Comparison of ENCODE assay signal across 13 cellular contexts in the genomic region with DNA sequence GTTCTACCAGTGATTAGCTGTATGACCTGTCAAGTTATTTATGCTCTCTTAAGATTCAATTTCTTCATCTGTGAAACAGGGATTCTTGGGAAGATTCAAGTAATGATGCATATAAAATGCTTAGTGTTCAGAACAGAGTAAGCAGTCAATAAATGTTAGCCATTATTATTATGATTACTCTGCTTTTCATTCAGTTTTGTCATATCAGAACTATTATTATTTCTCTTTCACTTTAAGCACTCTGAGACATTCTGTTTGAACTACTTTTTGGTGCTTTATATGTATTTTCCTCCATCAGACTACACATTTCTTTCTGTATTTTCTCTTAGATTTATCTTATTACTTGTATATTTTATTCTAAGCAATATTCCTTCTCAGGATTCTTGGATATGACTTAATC.
A peak's percentile ranks its signal among the peaks of the same experiment; 100 is the strongest.
DNase-seq lines count a peak whose midpoint lies in the region; ATAC-seq lines count a peak whose summit lies in the region.
"Had no signal": no experiment of that assay in that cellular context is flagged by ENCODE, and none has a peak within 500 bp of the region (broad histone marks: within the 10 kb centered on the region; RNA-seq: fewer than 3 reads in every experiment).

No MANE protein-coding gene starts in this region.

- DNase-seq in activated T-helper 1 cell treated with anti-CD3 and anti-CD28 coated beads, Interleukin-12 subunit alpha, Interleukin-12 subunit beta, Interleukin-2, Interleukin-4 antibody, amounts not matched to agents 30 ng/mL and 10 ng/mL and 1 ng/mL, durations not matched to agents 14 hours and 24 hours and 36 hours (ENCODE audit: low spot score), result no peak
- DNase-seq in NCI-H1092 treated with DMSO at 0.1 percent for 48 hours (lab: John Stamatoyannopoulos, UW), result no peak
- no peak for DNase-seq in MV-4-11 (lab: John Stamatoyannopoulos, UW)
- DNase-seq in T1000 (lab: John Stamatoyannopoulos, UW), result no peak
- DNase-seq in mesenteric fat pad (ENCODE audit: low spot score), result no peak
- DNase-seq: naive B cell, NCI-H510A, right lobe of liver, T-helper 9 cell had no signal

- H3K4me1 Mint-ChIP-seq in activated T-helper 1 cell treated with anti-CD3 and anti-CD28 coated beads, Interleukin-12 subunit alpha, Interleukin-12 subunit beta, Interleukin-2, Interleukin-4 antibody, amounts not matched to agents 30 ng/mL and 10 ng/mL and 1 ng/mL, durations not matched to agents 14 hours and 24 hours and 36 hours (ENCODE audit: low read depth), result peaks cover 14% of the 10 kb centered on the region
- H3K4me1 Mint-ChIP-seq: CD14-positive monocyte had no signal

- intact Hi-C loops in activated T-helper 1 cell treated with anti-CD3 and anti-CD28 coated beads, Interleukin-12 subunit alpha, Interleukin-12 subunit beta, Interleukin-2, Interleukin-4 antibody, amounts not matched to agents 30 ng/mL and 10 ng/mL and 1 ng/mL, durations not matched to agents 14 hours and 24 hours and 36 hours (cut with micrococcal nuclease), result loop anchor here (2.0 to 10.0 kb wide), 4 partner anchors 254 to 1112 kb away; partner anchors contain the start of gene NEDD1

- H3K27ac Mint-ChIP-seq in activated T-helper 1 cell treated with anti-CD3 and anti-CD28 coated beads, Interleukin-12 subunit alpha, Interleukin-12 subunit beta, Interleukin-2, Interleukin-4 antibody, amounts not matched to agents 30 ng/mL and 10 ng/mL and 1 ng/mL, durations not matched to agents 14 hours and 24 hours and 36 hours, result peak overlapping the region; percentile 40
- H3K27ac Mint-ChIP-seq: CD14-positive monocyte had no signal

- ATAC-seq in GM18520 (IDR thresholded peaks at IDR 0.05; ENCODE audit: unreplicated experiment) (peak; percentile 20), GM19467 (IDR thresholded peaks at IDR 0.05; ENCODE audit: unreplicated experiment) (peak; percentile 33), HG03045 (IDR thresholded peaks at IDR 0.05; ENCODE audit: unreplicated experiment) (peak; percentile 26)
- ATAC-seq: right lobe of liver had no signal

- H3K4me3 Mint-ChIP-seq in activated T-helper 1 cell treated with anti-CD3 and anti-CD28 coated beads, Interleukin-12 subunit alpha, Interleukin-12 subunit beta, Interleukin-2, Interleukin-4 antibody, amounts not matched to agents 30 ng/mL and 10 ng/mL and 1 ng/mL, durations not matched to agents 14 hours and 24 hours and 36 hours, result no peak overlapping the region
- H3K4me3 Mint-ChIP-seq: CD14-positive monocyte had no signal

- no peaks in the 10 kb centered on the region for H3K36me3 Mint-ChIP-seq in activated T-helper 1 cell treated with anti-CD3 and anti-CD28 coated beads, Interleukin-12 subunit alpha, Interleukin-12 subunit beta, Interleukin-2, Interleukin-4 antibody, amounts not matched to agents 30 ng/mL and 10 ng/mL and 1 ng/mL, durations not matched to agents 14 hours and 24 hours and 36 hours (ENCODE audit: low read depth)
- H3K36me3 Mint-ChIP-seq: CD14-positive monocyte had no signal

- no peaks in the 10 kb centered on the region for H3K9me3 Mint-ChIP-seq in activated T-helper 1 cell treated with anti-CD3 and anti-CD28 coated beads, Interleukin-12 subunit alpha, Interleukin-12 subunit beta, Interleukin-2, Interleukin-4 antibody, amounts not matched to agents 30 ng/mL and 10 ng/mL and 1 ng/mL, durations not matched to agents 14 hours and 24 hours and 36 hours

- no peaks in the 10 kb centered on the region for H3K27me3 Mint-ChIP-seq in activated T-helper 1 cell treated with anti-CD3 and anti-CD28 coated beads, Interleukin-12 subunit alpha, Interleukin-12 subunit beta, Interleukin-2, Interleukin-4 antibody, amounts not matched to agents 30 ng/mL and 10 ng/mL and 1 ng/mL, durations not matched to agents 14 hours and 24 hours and 36 hours (ENCODE audit: insufficient read depth)
